ENCODE assay signal across 10 cellular contexts in genomic region chr22:20533095-20533878, GRCh38. TPM values are rescaled to one million over a fixed set of nuclear protein-coding genes. Genes with fewer than 3 reads are reported as not detected.
DNase-seq lines count a peak whose midpoint lies in the region; ATAC-seq and TF ChIP-seq lines count a peak whose summit lies in the region.
"Had no signal": no experiment of that assay in that cellular context is flagged by ENCODE, and none has a peak within 500 bp of the region (broad histone marks: within the 10 kb centered on the region; RNA-seq: fewer than 3 reads in every experiment).

No MANE protein-coding gene starts in this region.

- TF ChIP-seq CTCF in ascending aorta (IDR thresholded peaks at IDR 0.05) (no peak), lung (IDR thresholded peaks at IDR 0.05; ENCODE audit: control extremely low read depth, extremely low read depth) (no peak), thoracic aorta (IDR thresholded peaks at IDR 0.05) (no peak)

- no peaks in the 10 kb centered on the region for H3K9me3 Mint-ChIP-seq in activated CD4-positive, alpha-beta T cell treated with anti-CD3 and anti-CD28 coated beads, Interleukin-2, amount 10 ng/mL, durations not matched to agents 24 days and 14 days

- peak overlapping the region; percentile 51 for H3K27ac Mint-ChIP-seq in activated CD4-positive, alpha-beta T cell treated with anti-CD3 and anti-CD28 coated beads, Interleukin-2, amount 10 ng/mL, durations not matched to agents 24 days and 14 days

- H3K36me3 ChIP-seq in ascending aorta: peaks cover 17 to 21% of the 10 kb centered on the region in 2 donors
- H3K36me3 ChIP-seq in lung (ENCODE audit: control insufficient read depth in 2 of 2, insufficient read depth in 2 of 2, low read length in 2 of 2): peaks cover 2 to 22% of the 10 kb centered on the region in 2 donors
- peaks cover 12% of the 10 kb centered on the region for H3K36me3 ChIP-seq in thoracic aorta

- H3K4me1 ChIP-seq in ascending aorta: peaks cover 26 to 44% of the 10 kb centered on the region in 2 donors
- peaks cover 21 to 32% of the 10 kb centered on the region in 2 donors for H3K4me1 ChIP-seq in lung (ENCODE audit: control insufficient read depth in 2 of 2, insufficient read depth in 2 of 2, low read length in 2 of 2)
- H3K4me1 ChIP-seq in thoracic aorta (ENCODE audit: control insufficient read depth in 1 of 2, low read depth in 2 of 2): peaks cover 38 to 55% of the 10 kb centered on the region in 2 donors

- H3K27me3 ChIP-seq in ascending aorta (no peaks in the 10 kb centered on the region), lung (ENCODE audit: control insufficient read depth, insufficient read depth) (no peaks in the 10 kb centered on the region), thoracic aorta (replicated peaks; ENCODE audit: insufficient read depth) (no peaks in the 10 kb centered on the region)

- no peaks in the 10 kb centered on the region for H3K27me3 Mint-ChIP-seq in activated CD4-positive, alpha-beta T cell treated with anti-CD3 and anti-CD28 coated beads, Interleukin-2, amount 10 ng/mL, durations not matched to agents 24 days and 14 days

- peaks cover 31% of the 10 kb centered on the region for H3K4me1 Mint-ChIP-seq in activated CD4-positive, alpha-beta T cell treated with anti-CD3 and anti-CD28 coated beads, Interleukin-2, amount 10 ng/mL, durations not matched to agents 24 days and 14 days

- no peaks in the 10 kb centered on the region for H3K9me3 ChIP-seq in ascending aorta
- H3K9me3 ChIP-seq in lung (ENCODE audit: control insufficient read depth in 2 of 2, insufficient read depth in 1 of 2, low read length in 1 of 2): no peaks in the 10 kb centered on the region
- H3K9me3 ChIP-seq in thoracic aorta: no peaks in the 10 kb centered on the region

- 86 to 94% methylated on average over 11 of the region's 11 CpGs for WGBS in lung, 2 donors

- no peak overlapping the region for H3K4me3 Mint-ChIP-seq in activated CD4-positive, alpha-beta T cell treated with anti-CD3 and anti-CD28 coated beads, Interleukin-2, amount 10 ng/mL, durations not matched to agents 24 days and 14 days

- H3K27ac ChIP-seq in ascending aorta: peak overlapping the region; percentile 86 to 94
- peak overlapping the region; percentile 82 to 89 for H3K27ac ChIP-seq in lung (ENCODE audit: low read depth in 1 of 2, low read length in 1 of 2)
- H3K27ac ChIP-seq in thoracic aorta: peak overlapping the region; percentile 89 to 93

- H3K36me3 Mint-ChIP-seq in activated CD4-positive, alpha-beta T cell treated with anti-CD3 and anti-CD28 coated beads, Interleukin-2, amount 10 ng/mL, durations not matched to agents 24 days and 14 days (ENCODE audit: low read depth): peaks cover 35% of the 10 kb centered on the region

- no peak overlapping the region for H3K4me3 ChIP-seq in ascending aorta
- no peak overlapping the region for H3K4me3 ChIP-seq in lung
- H3K4me3 ChIP-seq in thoracic aorta: no peak overlapping the region

- DNase-seq in activated CD4-positive, alpha-beta T cell treated with anti-CD3 and anti-CD28 coated beads, Interleukin-2, amount 10 ng/mL, durations not matched to agents 24 days and 14 days: no peak
- no peak for DNase-seq in activated CD4-positive, alpha-beta T cell treated with anti-CD3 and anti-CD28 coated beads, Interleukin-2, amount 50 U/mL, for 48 hours
- DNase-seq in ascending aorta (ENCODE audit: low spot score in 2 of 2) (no peak), lung (ENCODE audit: low spot score) (no peak), thoracic aorta (ENCODE audit: low spot score) (no peak), GM19238 (ENCODE audit: insufficient read length, low spot score) (no peak), ecto neural progenitor cell (ENCODE audit: low spot score) (no peak)
- DNase-seq: OCI-M1; stimulated activated CD4-positive, alpha-beta T cell treated with anti-CD3 and anti-CD28 coated beads, Interleukin-2, amount 100 ng/mL, for 48 hours had no signal

- ATAC-seq in lung (ENCODE audit: insufficient read depth, low FRiP score) (no peak), thoracic aorta (ENCODE audit: insufficient number of reproducible peaks, low FRiP score, low read depth) (no peak), GM18870 (IDR thresholded peaks at IDR 0.05; ENCODE audit: unreplicated experiment) (no peak)

- intact Hi-C loops in activated CD4-positive, alpha-beta T cell treated with anti-CD3 and anti-CD28 coated beads, Interleukin-2, amount 10 ng/mL, durations not matched to agents 24 days and 14 days (cut with micrococcal nuclease): no loop called here
- intact Hi-C loops in ascending aorta (cut with DNase I): no loop called here

RNA-seq across cellular contexts. Expression of gene MED15, which starts 25.9 kb away (rescaled TPM):
- total RNA-seq in activated CD4-positive, alpha-beta T cell treated with anti-CD3 and anti-CD28 coated beads, Interleukin-2, amount 10 ng/mL, durations not matched to agents 24 days and 14 days: 113 and 117 TPM in 2 replicates
- 204 TPM for total RNA-seq in ascending aorta
- 100 to 1,000 TPM in 1 of 2 donors, 10 to 100 TPM in 1; 68.3 to 123 TPM for total RNA-seq in lung
- 10 to 100 TPM; 57.8 to 69.8 TPM for polyA plus RNA-seq in lung
- total RNA-seq in thoracic aorta: 10 to 100 TPM; 78.9 to 98.6 TPM

RNA-seq across cellular contexts. Expression of gene KLHL22, which starts 37.7 kb away (rescaled TPM):
- total RNA-seq in activated CD4-positive, alpha-beta T cell treated with anti-CD3 and anti-CD28 coated beads, Interleukin-2, amount 10 ng/mL, durations not matched to agents 24 days and 14 days: 16.9 and 17.7 TPM in 2 replicates
- total RNA-seq in ascending aorta (63.8 TPM), lung (10 to 100 TPM; 20.8 to 28.3 TPM), thoracic aorta (10 to 100 TPM; 24.0 to 41.1 TPM)
- polyA plus RNA-seq in lung: 10 to 100 TPM; 12.1 to 16.9 TPM
